In genomic region chr2:215880970-215881369, GRCh38 we compare ENCODE assay signal across 11 cellular contexts.
A peak's percentile ranks its signal among the peaks of the same experiment; 100 is the strongest.
DNase-seq lines count a peak whose midpoint lies in the region; ATAC-seq and TF ChIP-seq lines count a peak whose summit lies in the region.
"Had no signal": no experiment of that assay in that cellular context is flagged by ENCODE, and none has a peak within 500 bp of the region (broad histone marks: within the 10 kb centered on the region; RNA-seq: fewer than 3 reads in every experiment).

No MANE protein-coding gene starts in this region.

- H3K27ac ChIP-seq in AG04450 (ENCODE audit: low read depth, low read length), result peak overlapping the region; percentile 0
- H3K27ac ChIP-seq in ovary, result no peak overlapping the region

- no peak for TF ChIP-seq POLR2A in ovary (IDR thresholded peaks at IDR 0.05)

- H3K4me3 ChIP-seq in AG04450 (ENCODE audit: low read depth, low read length) (no peak overlapping the region), ovary (no peak overlapping the region)

- no peaks in the 10 kb centered on the region for H3K36me3 Mint-ChIP-seq in activated naive CD4-positive, alpha-beta T cell treated with anti-CD3 and anti-CD28 coated beads for 36 hours (ENCODE audit: low read depth)

- no peak for TF ChIP-seq EP300 in ovary (IDR thresholded peaks at IDR 0.05)

- H3K27ac Mint-ChIP-seq in activated naive CD4-positive, alpha-beta T cell treated with anti-CD3 and anti-CD28 coated beads for 36 hours, result no peak overlapping the region
- H3K27ac Mint-ChIP-seq in stimulated activated naive CD8-positive, alpha-beta T cell treated with anti-CD3 and anti-CD28 coated beads, Interleukin-15, amount 100 ng/mL, for 72 hours, result no peak overlapping the region

- H3K9me3 ChIP-seq in AG04450 (ENCODE audit: control insufficient read depth, insufficient read depth, low read length), result peaks cover 2% of the 10 kb centered on the region; the same call in 1 of the 2 replicates
- no peaks in the 10 kb centered on the region for H3K9me3 ChIP-seq in ovary

- CTCF ChIA-PET in AG04450 (lab: Charles Lee), result interaction anchor here (0.9 to 1.8 kb wide), 2 partner anchors 30 to 53 kb away, joined by 3 to 5 read pairs; no protein-coding TSS in a partner anchor
- CTCF ChIA-PET in activated naive CD4-positive, alpha-beta T cell treated with anti-CD3 and anti-CD28 coated beads for 36 hours (lab: Charles Lee), result no interaction called here

- peak; percentile 58 for ATAC-seq in GM19351 (IDR thresholded peaks at IDR 0.05; ENCODE audit: unreplicated experiment)
- peak; percentile 59 for ATAC-seq in HG02981 (IDR thresholded peaks at IDR 0.05; ENCODE audit: unreplicated experiment)
- ATAC-seq in HG03571 (IDR thresholded peaks at IDR 0.05; ENCODE audit: unreplicated experiment), result no peak
- no peak for ATAC-seq in stimulated activated naive CD8-positive, alpha-beta T cell treated with anti-CD3 and anti-CD28 coated beads, Interleukin-15, amount 100 ng/mL, for 72 hours
- ATAC-seq: left cardiac atrium had no signal

- intact Hi-C loops in activated naive CD4-positive, alpha-beta T cell treated with anti-CD3 and anti-CD28 coated beads for 36 hours (cut with micrococcal nuclease), result no loop called here
- intact Hi-C loops in ovary (cut with DNase I), result no loop called here

- H3K36me3 ChIP-seq in ovary, result no peaks in the 10 kb centered on the region

- POLR2A ChIA-PET in AG04450 (lab: Yijun Ruan, JAX), result no interaction called here

- no peaks in the 10 kb centered on the region for H3K4me1 Mint-ChIP-seq in activated naive CD4-positive, alpha-beta T cell treated with anti-CD3 and anti-CD28 coated beads for 36 hours (ENCODE audit: low read depth)
- H3K4me1 Mint-ChIP-seq in stimulated activated naive CD8-positive, alpha-beta T cell treated with anti-CD3 and anti-CD28 coated beads, Interleukin-15, amount 100 ng/mL, for 72 hours, result no peaks in the 10 kb centered on the region

- TF ChIP-seq CTCF in AG04450 (IDR thresholded peaks at IDR 0.05; ENCODE audit: low read depth, low read length), result no peak
- TF ChIP-seq CTCF in ovary (IDR thresholded peaks at IDR 0.05), result no peak

- no peaks in the 10 kb centered on the region for H3K4me1 ChIP-seq in ovary (ENCODE audit: insufficient read depth)

- no peaks in the 10 kb centered on the region for H3K27me3 ChIP-seq in AG04450 (ENCODE audit: control insufficient read depth, insufficient read depth, low read length)
- no peaks in the 10 kb centered on the region for H3K27me3 ChIP-seq in ovary

- no peak overlapping the region for H3K4me3 Mint-ChIP-seq in activated naive CD4-positive, alpha-beta T cell treated with anti-CD3 and anti-CD28 coated beads for 36 hours
- no peak overlapping the region for H3K4me3 Mint-ChIP-seq in stimulated activated naive CD8-positive, alpha-beta T cell treated with anti-CD3 and anti-CD28 coated beads, Interleukin-15, amount 100 ng/mL, for 72 hours

- no peak for DNase-seq in AG04450 (ENCODE audit: low read depth, low spot score)
- peak; percentile 22 for DNase-seq in NCI-H774 (lab: John Stamatoyannopoulos, UW)
- DNase-seq in activated naive CD4-positive, alpha-beta T cell treated with anti-CD3 and anti-CD28 coated beads for 36 hours, result no peak
- no peak for DNase-seq in ovary
- DNase-seq in stimulated activated naive CD8-positive, alpha-beta T cell treated with anti-CD3 and anti-CD28 coated beads, Interleukin-15, amount 100 ng/mL, for 72 hours, result no peak
- DNase-seq: left cardiac atrium, NCI-H1930, T-helper 9 cell had no signal

- H3K27me3 Mint-ChIP-seq in activated naive CD4-positive, alpha-beta T cell treated with anti-CD3 and anti-CD28 coated beads for 36 hours (ENCODE audit: low read depth), result no peaks in the 10 kb centered on the region
- no peaks in the 10 kb centered on the region for H3K27me3 Mint-ChIP-seq in stimulated activated naive CD8-positive, alpha-beta T cell treated with anti-CD3 and anti-CD28 coated beads, Interleukin-15, amount 100 ng/mL, for 72 hours

- no peaks in the 10 kb centered on the region for H3K9me3 Mint-ChIP-seq in activated naive CD4-positive, alpha-beta T cell treated with anti-CD3 and anti-CD28 coated beads for 36 hours
- no peaks in the 10 kb centered on the region for H3K9me3 Mint-ChIP-seq in stimulated activated naive CD8-positive, alpha-beta T cell treated with anti-CD3 and anti-CD28 coated beads, Interleukin-15, amount 100 ng/mL, for 72 hours

- 58 to 83% (median 68%) methylated on average over 4 of the region's 4 CpGs for WGBS in ovary, 3 donors

Comparison
In these comparisons a context has a peak if more than half of its experiments do, and no peak if none do; other contexts are left out.
1. ATAC-seq: peak in GM19351 (single experiment) and HG02981 (single experiment); none in HG03571 (single experiment) and stimulated activated naive CD8-positive, alpha-beta T cell treated with anti-CD3 and anti-CD28 coated beads, Interleukin-15, amount 100 ng/mL, for 72 hours (single experiment).